ENCODE assay signal across 1 cellular context in the genomic region with DNA sequence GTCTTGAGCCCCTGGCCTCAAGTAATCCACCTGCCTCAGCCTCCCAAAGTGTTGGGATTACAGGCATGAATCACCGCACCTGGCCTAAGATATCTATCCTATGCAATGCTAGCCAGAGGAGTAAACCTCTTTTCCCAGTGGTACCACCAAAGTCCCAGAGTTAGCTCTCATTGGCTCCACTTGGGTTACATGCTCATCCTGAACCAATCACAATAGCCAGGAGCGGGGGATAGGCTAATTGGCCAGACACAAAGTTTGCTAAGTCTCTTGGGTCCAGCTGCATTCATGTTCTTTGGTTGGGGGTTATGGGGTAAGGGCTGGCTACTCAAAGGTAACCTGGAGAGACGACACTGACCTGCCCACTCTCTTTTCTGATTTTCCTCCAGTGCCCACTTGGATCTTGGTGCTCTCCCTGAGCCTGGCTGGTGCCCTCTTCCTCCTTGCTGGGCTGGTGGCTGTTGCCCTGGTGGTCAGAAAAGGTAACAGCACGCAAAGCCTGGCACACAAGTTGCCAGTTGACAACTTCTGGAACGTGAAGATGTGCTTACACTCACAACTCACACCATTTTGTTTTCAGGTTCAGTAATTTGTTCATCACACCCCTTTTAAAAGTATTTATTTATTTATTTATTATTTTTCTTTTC.
TF ChIP-seq lines count a peak whose summit lies in the region.

No MANE protein-coding gene starts in this region.

TF ChIP-seq in SK-N-SH treated with all-trans-retinoic acid at 6 μM for 48 hours, 23 proteins besides CTCF, POLR2A, EP300 and RAD21 (continued from another document):
- no peak for TF ChIP-seq TCF4 (CRISPR knock-in tag; IDR thresholded peaks at IDR 0.05; ENCODE audit: borderline replicate concordance)
